1 cellular context compared by ENCODE assay signal in the genomic region with DNA sequence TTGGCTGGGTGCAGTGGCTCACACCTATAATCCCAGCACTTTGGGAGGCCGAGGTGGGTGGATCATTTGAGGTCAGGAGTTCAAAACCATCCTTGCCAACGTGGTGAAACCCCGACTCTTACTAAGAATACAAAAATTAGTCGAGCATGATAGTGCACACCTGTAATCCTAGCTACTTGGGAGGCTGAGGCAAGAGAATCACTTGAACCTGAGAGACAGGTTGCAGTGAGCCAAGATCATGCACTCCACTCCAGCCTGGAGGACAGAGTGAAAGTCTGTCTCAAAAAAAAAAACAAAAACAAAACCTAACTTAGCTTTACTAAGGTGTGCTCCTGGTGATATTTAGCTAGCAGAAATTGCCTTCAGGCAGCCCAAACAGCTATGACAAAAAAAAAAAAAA.
TF ChIP-seq lines count a peak whose summit lies in the region.

No MANE protein-coding gene starts in this region.

TF ChIP-seq in WTC11, 78 proteins besides CTCF, POLR2A, EP300 and RAD21:
- no peak for TF ChIP-seq AFF4 (CRISPR knock-in tag; IDR thresholded peaks at IDR 0.05; ENCODE audit: borderline replicate concordance)
- TF ChIP-seq ARID4B (CRISPR knock-in tag; IDR thresholded peaks at IDR 0.05; ENCODE audit: borderline replicate concordance) = no peak
- no peak for TF ChIP-seq NFYB (CRISPR knock-in tag; conservative IDR thresholded peaks at IDR 0.05; ENCODE audit: low read depth)
- no peak for TF ChIP-seq ZNF671 (CRISPR knock-in tag; IDR thresholded peaks at IDR 0.05)
- TF ChIP-seq SP1 (CRISPR knock-in tag; conservative IDR thresholded peaks at IDR 0.05) = no peak
- TF ChIP-seq ZNF416 (CRISPR knock-in tag; IDR thresholded peaks at IDR 0.05) = no peak
- no peak for TF ChIP-seq CREB1 (CRISPR knock-in tag; IDR thresholded peaks at IDR 0.05)
- TF ChIP-seq ZNF396 (CRISPR knock-in tag; IDR thresholded peaks at IDR 0.05; ENCODE audit: borderline replicate concordance) = no peak
- no peak for TF ChIP-seq ZNF281 (CRISPR knock-in tag; IDR thresholded peaks at IDR 0.05)
- TF ChIP-seq NFE2L1 (CRISPR knock-in tag; IDR thresholded peaks at IDR 0.05) = no peak
- no peak for TF ChIP-seq JAZF1 (CRISPR knock-in tag; IDR thresholded peaks at IDR 0.05)
- no peak for TF ChIP-seq SOX15 (CRISPR knock-in tag; IDR thresholded peaks at IDR 0.05)
- no peak for TF ChIP-seq IRF1 (CRISPR knock-in tag; IDR thresholded peaks at IDR 0.05)
- no peak for TF ChIP-seq ZNF121 (CRISPR knock-in tag; IDR thresholded peaks at IDR 0.05)
- no peak for TF ChIP-seq TP53 (CRISPR knock-in tag; IDR thresholded peaks at IDR 0.05)
- TF ChIP-seq ATF1 (CRISPR knock-in tag; IDR thresholded peaks at IDR 0.05) = no peak
- TF ChIP-seq, protein P1, sequence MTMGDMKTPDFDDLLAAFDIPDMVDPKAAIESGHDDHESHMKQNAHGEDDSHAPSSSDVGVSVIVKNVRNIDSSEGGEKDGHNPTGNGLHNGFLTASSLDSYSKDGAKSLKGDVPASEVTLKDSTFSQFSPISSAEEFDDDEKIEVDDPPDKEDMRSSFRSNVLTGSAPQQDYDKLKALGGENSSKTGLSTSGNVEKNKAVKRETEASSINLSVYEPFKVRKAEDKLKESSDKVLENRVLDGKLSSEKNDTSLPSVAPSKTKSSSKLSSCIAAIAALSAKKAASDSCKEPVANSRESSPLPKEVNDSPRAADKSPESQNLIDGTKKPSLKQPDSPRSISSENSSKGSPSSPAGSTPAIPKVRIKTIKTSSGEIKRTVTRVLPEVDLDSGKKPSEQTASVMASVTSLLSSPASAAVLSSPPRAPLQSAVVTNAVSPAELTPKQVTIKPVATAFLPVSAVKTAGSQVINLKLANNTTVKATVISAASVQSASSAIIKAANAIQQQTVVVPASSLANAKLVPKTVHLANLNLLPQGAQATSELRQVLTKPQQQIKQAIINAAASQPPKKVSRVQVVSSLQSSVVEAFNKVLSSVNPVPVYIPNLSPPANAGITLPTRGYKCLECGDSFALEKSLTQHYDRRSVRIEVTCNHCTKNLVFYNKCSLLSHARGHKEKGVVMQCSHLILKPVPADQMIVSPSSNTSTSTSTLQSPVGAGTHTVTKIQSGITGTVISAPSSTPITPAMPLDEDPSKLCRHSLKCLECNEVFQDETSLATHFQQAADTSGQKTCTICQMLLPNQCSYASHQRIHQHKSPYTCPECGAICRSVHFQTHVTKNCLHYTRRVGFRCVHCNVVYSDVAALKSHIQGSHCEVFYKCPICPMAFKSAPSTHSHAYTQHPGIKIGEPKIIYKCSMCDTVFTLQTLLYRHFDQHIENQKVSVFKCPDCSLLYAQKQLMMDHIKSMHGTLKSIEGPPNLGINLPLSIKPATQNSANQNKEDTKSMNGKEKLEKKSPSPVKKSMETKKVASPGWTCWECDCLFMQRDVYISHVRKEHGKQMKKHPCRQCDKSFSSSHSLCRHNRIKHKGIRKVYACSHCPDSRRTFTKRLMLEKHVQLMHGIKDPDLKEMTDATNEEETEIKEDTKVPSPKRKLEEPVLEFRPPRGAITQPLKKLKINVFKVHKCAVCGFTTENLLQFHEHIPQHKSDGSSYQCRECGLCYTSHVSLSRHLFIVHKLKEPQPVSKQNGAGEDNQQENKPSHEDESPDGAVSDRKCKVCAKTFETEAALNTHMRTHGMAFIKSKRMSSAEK (CRISPR knock-in tag; IDR thresholded peaks at IDR 0.05; ENCODE audit: borderline replicate concordance) = no peak
- TF ChIP-seq, protein P2, sequence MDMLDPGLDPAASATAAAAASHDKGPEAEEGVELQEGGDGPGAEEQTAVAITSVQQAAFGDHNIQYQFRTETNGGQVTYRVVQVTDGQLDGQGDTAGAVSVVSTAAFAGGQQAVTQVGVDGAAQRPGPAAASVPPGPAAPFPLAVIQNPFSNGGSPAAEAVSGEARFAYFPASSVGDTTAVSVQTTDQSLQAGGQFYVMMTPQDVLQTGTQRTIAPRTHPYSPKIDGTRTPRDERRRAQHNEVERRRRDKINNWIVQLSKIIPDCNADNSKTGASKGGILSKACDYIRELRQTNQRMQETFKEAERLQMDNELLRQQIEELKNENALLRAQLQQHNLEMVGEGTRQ (CRISPR knock-in tag; IDR thresholded peaks at IDR 0.05) = no peak
- TF ChIP-seq, protein P3, sequence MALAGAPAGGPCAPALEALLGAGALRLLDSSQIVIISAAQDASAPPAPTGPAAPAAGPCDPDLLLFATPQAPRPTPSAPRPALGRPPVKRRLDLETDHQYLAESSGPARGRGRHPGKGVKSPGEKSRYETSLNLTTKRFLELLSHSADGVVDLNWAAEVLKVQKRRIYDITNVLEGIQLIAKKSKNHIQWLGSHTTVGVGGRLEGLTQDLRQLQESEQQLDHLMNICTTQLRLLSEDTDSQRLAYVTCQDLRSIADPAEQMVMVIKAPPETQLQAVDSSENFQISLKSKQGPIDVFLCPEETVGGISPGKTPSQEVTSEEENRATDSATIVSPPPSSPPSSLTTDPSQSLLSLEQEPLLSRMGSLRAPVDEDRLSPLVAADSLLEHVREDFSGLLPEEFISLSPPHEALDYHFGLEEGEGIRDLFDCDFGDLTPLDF (CRISPR knock-in tag; IDR thresholded peaks at IDR 0.05) = no peak
